ENCODE assay signal across 1 cellular context in genomic region chr14:74491952-74492351, GRCh38.
TF ChIP-seq lines count a peak whose summit lies in the region.

No MANE protein-coding gene starts in this region.

TF ChIP-seq in HEK293, 187 proteins besides CTCF, POLR2A, EP300 and RAD21 (continued from another document):
- TF ChIP-seq, protein P1, sequence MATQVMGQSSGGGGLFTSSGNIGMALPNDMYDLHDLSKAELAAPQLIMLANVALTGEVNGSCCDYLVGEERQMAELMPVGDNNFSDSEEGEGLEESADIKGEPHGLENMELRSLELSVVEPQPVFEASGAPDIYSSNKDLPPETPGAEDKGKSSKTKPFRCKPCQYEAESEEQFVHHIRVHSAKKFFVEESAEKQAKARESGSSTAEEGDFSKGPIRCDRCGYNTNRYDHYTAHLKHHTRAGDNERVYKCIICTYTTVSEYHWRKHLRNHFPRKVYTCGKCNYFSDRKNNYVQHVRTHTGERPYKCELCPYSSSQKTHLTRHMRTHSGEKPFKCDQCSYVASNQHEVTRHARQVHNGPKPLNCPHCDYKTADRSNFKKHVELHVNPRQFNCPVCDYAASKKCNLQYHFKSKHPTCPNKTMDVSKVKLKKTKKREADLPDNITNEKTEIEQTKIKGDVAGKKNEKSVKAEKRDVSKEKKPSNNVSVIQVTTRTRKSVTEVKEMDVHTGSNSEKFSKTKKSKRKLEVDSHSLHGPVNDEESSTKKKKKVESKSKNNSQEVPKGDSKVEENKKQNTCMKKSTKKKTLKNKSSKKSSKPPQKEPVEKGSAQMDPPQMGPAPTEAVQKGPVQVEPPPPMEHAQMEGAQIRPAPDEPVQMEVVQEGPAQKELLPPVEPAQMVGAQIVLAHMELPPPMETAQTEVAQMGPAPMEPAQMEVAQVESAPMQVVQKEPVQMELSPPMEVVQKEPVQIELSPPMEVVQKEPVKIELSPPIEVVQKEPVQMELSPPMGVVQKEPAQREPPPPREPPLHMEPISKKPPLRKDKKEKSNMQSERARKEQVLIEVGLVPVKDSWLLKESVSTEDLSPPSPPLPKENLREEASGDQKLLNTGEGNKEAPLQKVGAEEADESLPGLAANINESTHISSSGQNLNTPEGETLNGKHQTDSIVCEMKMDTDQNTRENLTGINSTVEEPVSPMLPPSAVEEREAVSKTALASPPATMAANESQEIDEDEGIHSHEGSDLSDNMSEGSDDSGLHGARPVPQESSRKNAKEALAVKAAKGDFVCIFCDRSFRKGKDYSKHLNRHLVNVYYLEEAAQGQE (tag by site-specific recombination; IDR thresholded peaks at IDR 0.05), result no peak
- TF ChIP-seq PRDM6 (tag by site-specific recombination; IDR thresholded peaks at IDR 0.05) (no peak; the same call in 1 of the 2 replicates), ZNF654 (tag by site-specific recombination; IDR thresholded peaks at IDR 0.05; ENCODE audit: low read depth) (no peak), ZNF350 (tag by site-specific recombination; IDR thresholded peaks at IDR 0.05) (no peak), PRDM10 (tag by site-specific recombination; IDR thresholded peaks at IDR 0.05) (peak; percentile 34; the same call in 1 of the 2 replicates), ZNF830 (tag by site-specific recombination; IDR thresholded peaks at IDR 0.05; ENCODE audit: low read depth) (no peak), INSM2 (tag by site-specific recombination; IDR thresholded peaks at IDR 0.05) (0 out of 2 replicates have a peak, but pooled peaks have one; percentile 35), ZNF23 (tag by site-specific recombination; IDR thresholded peaks at IDR 0.05; ENCODE audit: borderline replicate concordance) (no peak), ZBTB10 (tag by site-specific recombination; IDR thresholded peaks at IDR 0.05) (no peak), ZNF677 (tag by site-specific recombination; IDR thresholded peaks at IDR 0.05) (no peak), ZNF548 (tag by site-specific recombination; IDR thresholded peaks at IDR 0.05) (no peak), ZNF560 (tag by site-specific recombination; IDR thresholded peaks at IDR 0.05; ENCODE audit: borderline replicate concordance) (no peak), BCL11B (tag by site-specific recombination; IDR thresholded peaks at IDR 0.05; ENCODE audit: low read depth) (no peak), GLIS2 (tag by site-specific recombination; IDR thresholded peaks at IDR 0.05) (no peak), SP7 (tag by site-specific recombination; IDR thresholded peaks at IDR 0.05) (no peak), ZNF132 (tag by site-specific recombination; IDR thresholded peaks at IDR 0.05; ENCODE audit: borderline replicate concordance) (no peak), GLIS1 (tag by site-specific recombination; IDR thresholded peaks at IDR 0.05) (no peak), ZNF416 (tag by site-specific recombination; IDR thresholded peaks at IDR 0.05) (no peak), PRDM4 (tag by site-specific recombination; IDR thresholded peaks at IDR 0.05) (no peak), ZNF629 (tag by site-specific recombination; IDR thresholded peaks at IDR 0.05) (no peak), HOXD13 (CRISPR knock-in tag; IDR thresholded peaks at IDR 0.05; ENCODE audit: borderline replicate concordance) (no peak), ZBTB20 (tag by site-specific recombination; IDR thresholded peaks at IDR 0.05) (0 out of 2 replicates have a peak, but pooled peaks have one; percentile 15), ZNF76 (tag by site-specific recombination; IDR thresholded peaks at IDR 0.05; ENCODE audit: borderline replicate concordance, low read depth) (no peak), ZNF335 (tag by site-specific recombination; conservative IDR thresholded peaks at IDR 0.05) (peak; percentile 69), ZBTB1 (tag by site-specific recombination; IDR thresholded peaks at IDR 0.05) (no peak), ZNF670 (tag by site-specific recombination; IDR thresholded peaks at IDR 0.05; ENCODE audit: low read depth) (no peak), ZNF248 (tag by site-specific recombination; IDR thresholded peaks at IDR 0.05) (no peak), ZNF768 (tag by site-specific recombination; IDR thresholded peaks at IDR 0.05) (no peak), ZNF600 (tag by site-specific recombination; IDR thresholded peaks at IDR 0.05) (peak; percentile 58; the same call in 1 of the 2 replicates), ZNF157 (tag by site-specific recombination; IDR thresholded peaks at IDR 0.05) (no peak), ZBTB7A (tag by site-specific recombination; IDR thresholded peaks at IDR 0.05; ENCODE audit: low read depth) (no peak), ZNF610 (tag by site-specific recombination; IDR thresholded peaks at IDR 0.05; ENCODE audit: borderline replicate concordance) (no peak), KLF7 (tag by site-specific recombination; IDR thresholded peaks at IDR 0.05; ENCODE audit: borderline replicate concordance) (no peak), SP3 (tag by site-specific recombination; IDR thresholded peaks at IDR 0.05) (no peak), ZNF324 (tag by site-specific recombination; IDR thresholded peaks at IDR 0.05) (no peak), ZSCAN4 (tag by site-specific recombination; IDR thresholded peaks at IDR 0.05) (no peak), YY1 (tag by site-specific recombination; IDR thresholded peaks at IDR 0.05) (no peak), MYNN (tag by site-specific recombination; IDR thresholded peaks at IDR 0.05; ENCODE audit: borderline replicate concordance) (no peak), ZNF391 (tag by site-specific recombination; IDR thresholded peaks at IDR 0.05; ENCODE audit: borderline replicate concordance, low read depth) (no peak), EGR2 (tag by site-specific recombination; IDR thresholded peaks at IDR 0.05; ENCODE audit: low read depth) (no peak)
- TF ChIP-seq, protein P2, sequence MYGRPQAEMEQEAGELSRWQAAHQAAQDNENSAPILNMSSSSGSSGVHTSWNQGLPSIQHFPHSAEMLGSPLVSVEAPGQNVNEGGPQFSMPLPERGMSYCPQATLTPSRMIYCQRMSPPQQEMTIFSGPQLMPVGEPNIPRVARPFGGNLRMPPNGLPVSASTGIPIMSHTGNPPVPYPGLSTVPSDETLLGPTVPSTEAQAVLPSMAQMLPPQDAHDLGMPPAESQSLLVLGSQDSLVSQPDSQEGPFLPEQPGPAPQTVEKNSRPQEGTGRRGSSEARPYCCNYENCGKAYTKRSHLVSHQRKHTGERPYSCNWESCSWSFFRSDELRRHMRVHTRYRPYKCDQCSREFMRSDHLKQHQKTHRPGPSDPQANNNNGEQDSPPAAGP (tag by site-specific recombination; IDR thresholded peaks at IDR 0.05), result no peak
- TF ChIP-seq, protein P3, sequence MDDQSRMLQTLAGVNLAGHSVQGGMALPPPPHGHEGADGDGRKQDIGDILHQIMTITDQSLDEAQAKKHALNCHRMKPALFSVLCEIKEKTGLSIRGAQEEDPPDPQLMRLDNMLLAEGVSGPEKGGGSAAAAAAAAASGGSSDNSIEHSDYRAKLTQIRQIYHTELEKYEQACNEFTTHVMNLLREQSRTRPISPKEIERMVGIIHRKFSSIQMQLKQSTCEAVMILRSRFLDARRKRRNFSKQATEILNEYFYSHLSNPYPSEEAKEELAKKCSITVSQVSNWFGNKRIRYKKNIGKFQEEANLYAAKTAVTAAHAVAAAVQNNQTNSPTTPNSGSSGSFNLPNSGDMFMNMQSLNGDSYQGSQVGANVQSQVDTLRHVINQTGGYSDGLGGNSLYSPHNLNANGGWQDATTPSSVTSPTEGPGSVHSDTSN (CRISPR knock-in tag; IDR thresholded peaks at IDR 0.05), result no peak
